In genomic region chr2:218289639-218290315, GRCh38 we compare ENCODE assay signal across 9 cellular contexts. TPM values are rescaled to one million over a fixed set of nuclear protein-coding genes. Genes with fewer than 3 reads are reported as not detected.
A peak's percentile ranks its signal among the peaks of the same experiment; 100 is the strongest.
DNase-seq lines count a peak whose midpoint lies in the region; ATAC-seq, FAIRE-seq and TF ChIP-seq lines count a peak whose summit lies in the region.
"Had no signal": no experiment of that assay in that cellular context is flagged by ENCODE, and none has a peak within 500 bp of the region (broad histone marks: within the 10 kb centered on the region; RNA-seq: fewer than 3 reads in every experiment).

No MANE protein-coding gene starts in this region.

- H3K27me3 ChIP-seq in NT2/D1 (ENCODE audit: insufficient read depth, insufficient read length) (no peaks in the 10 kb centered on the region), endothelial cell of umbilical vein (ENCODE audit: control insufficient read depth in 2 of 2, insufficient read depth in 2 of 2, low read length in 2 of 2) (no peaks in the 10 kb centered on the region)

- no peaks in the 10 kb centered on the region for H3K9me3 Mint-ChIP-seq in nephron progenitor cell

- H2AFZ ChIP-seq in endothelial cell of umbilical vein (ENCODE audit: low read depth, low read length), result no peak overlapping the region

- BruUV-seq in endothelial cell of umbilical vein (replicated peaks; lab: Mats Ljungman, UMichigan), result no TSS peak

- H3K79me2 ChIP-seq in endothelial cell of umbilical vein (ENCODE audit: control insufficient read depth, insufficient read depth, low read length), result peaks cover 60% of the 10 kb centered on the region

- dilution Hi-C loops in endothelial cell of umbilical vein (cut with MboI; ENCODE audit: extremely low pct_ligation_motif_present, low sequenced_read_pairs), result no loop called here

- FAIRE-seq in endothelial cell of umbilical vein (lab: Jason Lieb, UNC), result no peak
- FAIRE-seq: islet of Langerhans had no signal

- H3K9me1 ChIP-seq in endothelial cell of umbilical vein (replicated peaks; ENCODE audit: control insufficient read depth, extremely low read depth, insufficient read depth, low read length), result no peaks in the 10 kb centered on the region

- peak overlapping the region; percentile 84 for H3K4me2 ChIP-seq in endothelial cell of umbilical vein (ENCODE audit: insufficient read depth, low read length)

- peaks cover 78% of the 10 kb centered on the region for H3K4me1 Mint-ChIP-seq in nephron progenitor cell

- H4K20me1 ChIP-seq in endothelial cell of umbilical vein (replicated peaks; ENCODE audit: control insufficient read depth, extremely low read depth, insufficient read depth, low read length), result no peaks in the 10 kb centered on the region

- peak overlapping the region; percentile 43 for H3K27ac Mint-ChIP-seq in nephron progenitor cell

- H3K4me3 Mint-ChIP-seq in nephron progenitor cell, result peak overlapping the region; percentile 57

- intact Hi-C loops in endothelial cell of umbilical vein (cut with micrococcal nuclease), result no loop called here

- no peak for TF ChIP-seq POLR2A in endothelial cell of umbilical vein (IDR thresholded peaks at IDR 0.05; ENCODE audit: low read depth, low read length)

- H3K4me1 ChIP-seq in NT2/D1 (ENCODE audit: insufficient read depth, insufficient read length) (peaks cover 25% of the 10 kb centered on the region), endothelial cell of umbilical vein (ENCODE audit: control insufficient read depth, extremely low read depth, insufficient read depth, low read length) (peaks cover 77% of the 10 kb centered on the region)

- ATAC-seq in HG02571 (IDR thresholded peaks at IDR 0.05; ENCODE audit: unreplicated experiment) (no peak), HG02885 (IDR thresholded peaks at IDR 0.05; ENCODE audit: poor library complexity, unreplicated experiment) (no peak)

- H3K36me3 ChIP-seq in NT2/D1 (ENCODE audit: insufficient read depth, insufficient read length, low read length) (peaks cover 12% of the 10 kb centered on the region), endothelial cell of umbilical vein (ENCODE audit: control insufficient read depth in 2 of 2, extremely low read depth in 1 of 2, insufficient read depth in 2 of 2, low read length in 2 of 2) (peaks cover 0 to 2% of the 10 kb centered on the region in 2 experiments)

- H3K9me3 ChIP-seq in NT2/D1 (ENCODE audit: insufficient read depth, low read length), result no peaks in the 10 kb centered on the region
- H3K9me3 ChIP-seq in endothelial cell of umbilical vein (replicated peaks; ENCODE audit: control insufficient read depth, insufficient read depth, low read length), result no peaks in the 10 kb centered on the region

- DNase-seq in AG10803 (ENCODE audit: low read depth) (peak; percentile 54), NT2/D1 (ENCODE audit: low read depth, low spot score) (no peak), endothelial cell of umbilical vein (ENCODE audit: low read depth, low spot score) (peak; percentile 57), nephron progenitor cell (no peak), AG08396 (ENCODE audit: low spot score) (no peak), NCI-H2107 treated with DMSO at 0.1 percent for 48 hours (lab: John Stamatoyannopoulos, UW; ENCODE audit: unreplicated experiment) (no peak)

- H3K4me3 ChIP-seq in AG10803 (ENCODE audit: low read length) (peak overlapping the region; percentile 91), NT2/D1 (ENCODE audit: insufficient read length, low read depth) (no peak overlapping the region), endothelial cell of umbilical vein (replicated peaks in 1 of 3; ENCODE audit: insufficient read depth in 1 of 3, low read depth in 1 of 3, low read length in 3 of 3) (peak overlapping the region in 2 of 3 experiments; percentile 69 to 79)

- TF ChIP-seq CTCF in AG10803 (conservative IDR thresholded peaks at IDR 0.05; ENCODE audit: low read length) (no peak), endothelial cell of umbilical vein (IDR thresholded peaks at IDR 0.05; ENCODE audit: extremely low read depth in 1 of 2, insufficient read depth in 1 of 2, low read depth in 1 of 2, low read length in 2 of 2) (no peak), nephron progenitor cell (IDR thresholded peaks at IDR 0.05) (no peak)

- CTCF ChIA-PET in endothelial cell of umbilical vein (lab: Charles Lee), result interaction anchor here (1.1 to 3.5 kb wide), 4 partner anchors 17 to 106 kb away, joined by 3 to 51 read pairs (median 20); partner anchors contain the start of genes AAMP, CATIP and PNKD

- peak overlapping the region; percentile 16 for H3K27ac ChIP-seq in endothelial cell of umbilical vein (ENCODE audit: insufficient read depth, low read depth, low read length)

- POLR2A ChIA-PET in endothelial cell of umbilical vein (lab: Charles Lee), result no interaction called here

- no peaks in the 10 kb centered on the region for H3K36me3 Mint-ChIP-seq in nephron progenitor cell (ENCODE audit: low read depth)

- peaks cover 14% of the 10 kb centered on the region for H3K27me3 Mint-ChIP-seq in nephron progenitor cell (ENCODE audit: low read depth, poor library complexity)

- peak overlapping the region; percentile 53 for H3K9ac ChIP-seq in NT2/D1 (ENCODE audit: insufficient read length, low read depth)
- peak overlapping the region; percentile 77 for H3K9ac ChIP-seq in endothelial cell of umbilical vein (replicated peaks; ENCODE audit: extremely low read depth, insufficient read depth, low read length)

TF ChIP-seq in endothelial cell of umbilical vein, 7 proteins besides CTCF, POLR2A, EP300 and RAD21:
- TF ChIP-seq EZH2 (IDR thresholded peaks at IDR 0.05; ENCODE audit: borderline replicate concordance, low read depth, low read length, severe bottlenecking), result no peak
- no peak for TF ChIP-seq MAX (IDR thresholded peaks at IDR 0.05; ENCODE audit: insufficient read depth, insufficient read length)
- TF ChIP-seq POLR2AphosphoS5 (IDR thresholded peaks at IDR 0.05; ENCODE audit: insufficient read depth, low read depth, low read length), result no peak
- TF ChIP-seq FOS (IDR thresholded peaks at IDR 0.05; ENCODE audit: borderline replicate concordance, insufficient read depth, low read length), result no peak
- no peak for TF ChIP-seq JUN (IDR thresholded peaks at IDR 0.05; ENCODE audit: borderline replicate concordance, insufficient read depth, insufficient read length, low read depth)
- TF ChIP-seq MYC (IDR thresholded peaks at IDR 0.05; ENCODE audit: low read depth, low read length), result no peak
- TF ChIP-seq GATA2 (IDR thresholded peaks at IDR 0.05; ENCODE audit: insufficient read depth, insufficient read length, low read depth, low read length), result no peak

RNA-seq across cellular contexts. Expression of gene TMBIM1, which starts 2.5 kb away (rescaled TPM):
- total RNA-seq in endothelial cell of umbilical vein, result 141 and 159 TPM in 2 replicates
- polyA plus RNA-seq in endothelial cell of umbilical vein, result 229 and 243 TPM in 2 replicates
- 146 and 160 TPM in 2 replicates for polyA plus RNA-seq in endothelial cell of umbilical vein (2011; cell fraction: cytosol; rRNA removed)
- polyA plus RNA-seq in endothelial cell of umbilical vein (2011; cell fraction: nucleus; rRNA removed), result 128 and 161 TPM in 2 replicates
- polyA plus RNA-seq in endothelial cell of umbilical vein (2012), result 198 and 248 TPM in 2 replicates
- polyA minus RNA-seq in endothelial cell of umbilical vein, result 226 and 287 TPM in 2 replicates
- 8.9 TPM for polyA minus RNA-seq in endothelial cell of umbilical vein (2011; cell fraction: cytosol; rRNA and poly(A)+ RNA removed)
- polyA minus RNA-seq in endothelial cell of umbilical vein (2011; cell fraction: nucleus; rRNA and poly(A)+ RNA removed), result 44.2 and 57.5 TPM in 2 replicates

RNA-seq across cellular contexts. Expression of gene PNKD, which starts 19.5 kb away (rescaled TPM):
- 56.1 and 56.6 TPM in 2 replicates for total RNA-seq in endothelial cell of umbilical vein
- polyA plus RNA-seq in endothelial cell of umbilical vein, result 88.3 and 98.9 TPM in 2 replicates
- polyA plus RNA-seq in endothelial cell of umbilical vein (2011; cell fraction: cytosol; rRNA removed), result 81.0 and 85.8 TPM in 2 replicates
- 38.6 and 41.8 TPM in 2 replicates for polyA plus RNA-seq in endothelial cell of umbilical vein (2011; cell fraction: nucleus; rRNA removed)
- 67.0 and 68.1 TPM in 2 replicates for polyA plus RNA-seq in endothelial cell of umbilical vein (2012)
- 27.1 and 28.2 TPM in 2 replicates for polyA minus RNA-seq in endothelial cell of umbilical vein
- 10.1 TPM for polyA minus RNA-seq in endothelial cell of umbilical vein (2011; cell fraction: cytosol; rRNA and poly(A)+ RNA removed)
- polyA minus RNA-seq in endothelial cell of umbilical vein (2011; cell fraction: nucleus; rRNA and poly(A)+ RNA removed), result 7.1 and 10.4 TPM in 2 replicates

RNA-seq across cellular contexts. Expression of gene AAMP, which starts 19.8 kb away (rescaled TPM):
- total RNA-seq in endothelial cell of umbilical vein, result 59.7 and 69.3 TPM in 2 replicates
- 84.4 and 99.0 TPM in 2 replicates for polyA plus RNA-seq in endothelial cell of umbilical vein
- 75.4 and 77.0 TPM in 2 replicates for polyA plus RNA-seq in endothelial cell of umbilical vein (2011; cell fraction: cytosol; rRNA removed)
- 106 and 107 TPM in 2 replicates for polyA plus RNA-seq in endothelial cell of umbilical vein (2011; cell fraction: nucleus; rRNA removed)
- polyA plus RNA-seq in endothelial cell of umbilical vein (2012), result 61.2 and 63.0 TPM in 2 replicates
- polyA minus RNA-seq in endothelial cell of umbilical vein, result 44.1 and 48.6 TPM in 2 replicates
- polyA minus RNA-seq in endothelial cell of umbilical vein (2011; cell fraction: cytosol; rRNA and poly(A)+ RNA removed), result 29.8 TPM
- polyA minus RNA-seq in endothelial cell of umbilical vein (2011; cell fraction: nucleus; rRNA and poly(A)+ RNA removed), result 18.0 and 19.7 TPM in 2 replicates

RNA-seq across cellular contexts. Expression of gene GPBAR1, which starts 29.0 kb away (rescaled TPM):
- 0.60 and 0.75 TPM in 2 replicates for total RNA-seq in endothelial cell of umbilical vein
- 0.14 TPM in 2 replicates for polyA plus RNA-seq in endothelial cell of umbilical vein
- polyA plus RNA-seq in endothelial cell of umbilical vein (2011; cell fraction: cytosol; rRNA removed), result 0.03 and 0.20 TPM in 2 replicates
- 0.53 and 0.60 TPM in 2 replicates for polyA plus RNA-seq in endothelial cell of umbilical vein (2011; cell fraction: nucleus; rRNA removed)
- 0.15 and 0.25 TPM in 2 replicates for polyA plus RNA-seq in endothelial cell of umbilical vein (2012)
- 0.57 and 0.61 TPM in 2 replicates for polyA minus RNA-seq in endothelial cell of umbilical vein
- not detected for polyA minus RNA-seq in endothelial cell of umbilical vein (2011; cell fraction: cytosol; rRNA and poly(A)+ RNA removed)
- 0.72 and 1.3 TPM in 2 replicates for polyA minus RNA-seq in endothelial cell of umbilical vein (2011; cell fraction: nucleus; rRNA and poly(A)+ RNA removed)

Comparison
In these comparisons a context has a peak if more than half of its experiments do, and no peak if none do; other contexts are left out.
1. DNase-seq: peak in AG10803 (single experiment) and endothelial cell of umbilical vein (single experiment); none in NT2/D1 (single experiment), nephron progenitor cell (single experiment), AG08396 (single experiment) and NCI-H2107 treated with DMSO at 0.1 percent for 48 hours (single experiment).